11 cellular contexts compared by ENCODE assay signal in genomic region chr11:66157182-66157864, GRCh38.
DNase-seq lines count a peak whose midpoint lies in the region; ATAC-seq, FAIRE-seq and TF ChIP-seq lines count a peak whose summit lies in the region.
"Had no signal": no experiment of that assay in that cellular context is flagged by ENCODE, and none has a peak within 500 bp of the region (broad histone marks: within the 10 kb centered on the region; RNA-seq: fewer than 3 reads in every experiment).

No MANE protein-coding gene starts in this region.

- H3K4me3 ChIP-seq in aorta (ENCODE audit: low read length in 2 of 2): no peak overlapping the region
- H3K4me3 ChIP-seq in effector memory CD4-positive, alpha-beta T cell (ENCODE audit: insufficient read depth, low read depth, low read length, poor library complexity, severe bottlenecking): no peak overlapping the region
- H3K4me3 ChIP-seq: esophagus muscularis mucosa, suprapubic skin had no signal

- no peaks in the 10 kb centered on the region for H3K27me3 ChIP-seq in aorta (ENCODE audit: control insufficient read depth in 1 of 2, insufficient read depth in 2 of 2, low read length in 1 of 2)
- no peaks in the 10 kb centered on the region for H3K27me3 ChIP-seq in effector memory CD4-positive, alpha-beta T cell (replicated peaks; ENCODE audit: control insufficient read depth, insufficient read depth, low read length, poor library complexity, severe bottlenecking)
- H3K27me3 ChIP-seq: brain microvascular endothelial cell, esophagus muscularis mucosa, suprapubic skin had no signal

- no peak overlapping the region for H3K27ac Mint-ChIP-seq in activated B cell treated with CpG ODN at 0.5 μM for 24 hours
- peak overlapping the region in 5 of 6 donors; percentile 3 to 72 (median 51) for H3K27ac Mint-ChIP-seq in immature natural killer cell

- peaks cover 26% of the 10 kb centered on the region for H3K4me1 Mint-ChIP-seq in activated B cell treated with CpG ODN at 0.5 μM for 24 hours
- peaks cover 48 to 68% of the 10 kb centered on the region in 2 donors for H3K4me1 Mint-ChIP-seq in immature natural killer cell

- intact Hi-C loops in activated B cell treated with CpG ODN at 0.5 μM for 24 hours (cut with micrococcal nuclease) (loop anchor here (10.0 kb wide), 1 partner anchor 47 kb away; no protein-coding TSS in a partner anchor), aorta (cut with DNase I) (no loop called here)

- peak; percentile 24 for DNase-seq in EL
- no peak for DNase-seq in GM19239 (ENCODE audit: insufficient read length, low spot score)
- DNase-seq in activated B cell treated with CpG ODN at 0.5 μM for 24 hours: no peak
- DNase-seq in immature natural killer cell: peak in 1 of 3 donors; percentile 10
- no peak for DNase-seq in aorta
- no peak for DNase-seq in AG20443 (ENCODE audit: low spot score)
- no peak for DNase-seq in effector memory CD4-positive, alpha-beta T cell
- DNase-seq in NCI-H526 (lab: John Stamatoyannopoulos, UW): no peak
- DNase-seq: brain microvascular endothelial cell had no signal

- H3K9me3 Mint-ChIP-seq in activated B cell treated with CpG ODN at 0.5 μM for 24 hours (peaks cover 4% of the 10 kb centered on the region), immature natural killer cell (no peaks in the 10 kb centered on the region)

- no peaks in the 10 kb centered on the region for H3K9me3 ChIP-seq in aorta (ENCODE audit: control insufficient read depth, low read length)
- no peaks in the 10 kb centered on the region for H3K9me3 ChIP-seq in effector memory CD4-positive, alpha-beta T cell (ENCODE audit: control insufficient read depth, low read length)
- H3K9me3 ChIP-seq: esophagus muscularis mucosa, suprapubic skin had no signal

- H3K27me3 Mint-ChIP-seq in activated B cell treated with CpG ODN at 0.5 μM for 24 hours (no peaks in the 10 kb centered on the region), immature natural killer cell (ENCODE audit: low read depth in 3 of 3) (peaks cover 0 to 3% (median 0%) of the 10 kb centered on the region in 3 donors)

- no peak for TF ChIP-seq CTCF in activated B cell treated with CpG ODN at 0.5 μM for 24 hours (IDR thresholded peaks at IDR 0.05)

- H3K27ac ChIP-seq in aorta (ENCODE audit: low read depth in 1 of 2, low read length in 2 of 2): no peak overlapping the region
- no peak overlapping the region for H3K27ac ChIP-seq in effector memory CD4-positive, alpha-beta T cell (ENCODE audit: insufficient read depth, low read length, poor library complexity, severe bottlenecking)
- H3K27ac ChIP-seq: brain microvascular endothelial cell, esophagus muscularis mucosa, suprapubic skin had no signal

- peaks cover 0 to 3% of the 10 kb centered on the region in 2 donors for H3K4me1 ChIP-seq in aorta (ENCODE audit: control insufficient read depth in 1 of 2, insufficient read depth in 2 of 2, low read length in 2 of 2)
- H3K4me1 ChIP-seq in effector memory CD4-positive, alpha-beta T cell (ENCODE audit: control insufficient read depth, insufficient read depth, low read length, poor library complexity, severe bottlenecking): no peaks in the 10 kb centered on the region

- H3K4me3 Mint-ChIP-seq in activated B cell treated with CpG ODN at 0.5 μM for 24 hours (no peak overlapping the region), immature natural killer cell (no peak overlapping the region)

- H3K36me3 Mint-ChIP-seq in activated B cell treated with CpG ODN at 0.5 μM for 24 hours (ENCODE audit: low read depth): peaks cover 10% of the 10 kb centered on the region
- peaks cover 0 to 3% (median 3%) of the 10 kb centered on the region in 3 donors for H3K36me3 Mint-ChIP-seq in immature natural killer cell

- peak; percentile 94 for FAIRE-seq in GM19239 (lab: Jason Lieb, UNC)

- POLR2A ChIA-PET in activated B cell treated with CpG ODN at 0.5 μM for 24 hours (lab: Charles Lee): interaction anchor here (0.6 kb wide), 1 partner anchor 269 kb away, joined by 10 read pairs; the partner anchor contains the start of gene FIBP

- H3K36me3 ChIP-seq in aorta (ENCODE audit: control insufficient read depth in 1 of 2, insufficient read depth in 2 of 2, low read length in 1 of 2): no peaks in the 10 kb centered on the region
- H3K36me3 ChIP-seq in effector memory CD4-positive, alpha-beta T cell (ENCODE audit: control insufficient read depth, insufficient read depth, low read length): peaks cover 4% of the 10 kb centered on the region
- H3K36me3 ChIP-seq: brain microvascular endothelial cell, esophagus muscularis mucosa, suprapubic skin had no signal

- ATAC-seq in activated B cell treated with CpG ODN at 0.5 μM for 24 hours (ENCODE audit: low read depth) (peak; percentile 40), aorta (ENCODE audit: low FRiP score) (no peak)

- CTCF ChIA-PET in activated B cell treated with CpG ODN at 0.5 μM for 24 hours (lab: Charles Lee): no interaction called here
